ENCODE assay signal across 5 cellular contexts in genomic region chr1:43979261-43979527, GRCh38. TPM values are rescaled to one million over a fixed set of nuclear protein-coding genes. Genes with fewer than 3 reads are reported as not detected.
DNase-seq lines count a peak whose midpoint lies in the region; TF ChIP-seq lines count a peak whose summit lies in the region.

No MANE protein-coding gene starts in this region.

- H3K27me3 ChIP-seq in iPS DF 6.9 (ENCODE audit: control insufficient read depth, insufficient read depth, low read length) = no peaks in the 10 kb centered on the region

- no peak overlapping the region for H3K27ac ChIP-seq in iPS DF 6.9 (ENCODE audit: low read length)

- peaks cover 4% of the 10 kb centered on the region; the same call in 1 of the 2 replicates for H3K4me1 ChIP-seq in iPS DF 6.9 (ENCODE audit: control insufficient read depth, insufficient read depth, low read length)

- no peak for DNase-seq in iPS DF 6.9 (ENCODE audit: low read depth, low spot score)
- DNase-seq in ureter (ENCODE audit: low spot score) = peak; percentile 40
- no peak for DNase-seq in A172 (ENCODE audit: low spot score)
- DNase-seq in superior temporal gyrus (ENCODE audit: extremely low spot score) = no peak

- H3K4me3 ChIP-seq in iPS DF 6.9 (ENCODE audit: low read length) = peak overlapping the region; percentile 55; the same call in 1 of the 2 replicates

- peaks cover 5% of the 10 kb centered on the region; the same call in 1 of the 2 replicates for H3K36me3 ChIP-seq in iPS DF 6.9 (ENCODE audit: control insufficient read depth, insufficient read depth, low read length)

- H3K9me3 ChIP-seq in iPS DF 6.9 (ENCODE audit: control insufficient read depth, insufficient read depth, low read length) = no peaks in the 10 kb centered on the region

- WGBS in iPS DF 6.9 (ENCODE audit: insufficient coverage, insufficient read length) = no CpG with 5 or more reads among the region's 45 CpGs

TF ChIP-seq in PFSK-1, 5 proteins besides CTCF, POLR2A, EP300 and RAD21:
- TF ChIP-seq TAF1 (IDR thresholded peaks at IDR 0.05; ENCODE audit: borderline replicate concordance, insufficient read depth, low read length) (peak; percentile 8; the same call in 1 of the 2 replicates), FOXP2 (optimal IDR thresholded peaks at IDR 0.05; ENCODE audit: borderline replicate concordance, extremely low read depth, extremely low read length, insufficient read depth) (no peak), POLR2AphosphoS5 (IDR thresholded peaks at IDR 0.05; ENCODE audit: low read depth, low read length) (no peak)

RNA-seq across cellular contexts. Expression of gene B4GALT2, which starts 0.2 kb away (rescaled TPM):
- polyA plus RNA-seq in PFSK-1 (2012; ENCODE audit: insufficient read length, low read depth) = 87.9 TPM
- 39.7 TPM for total RNA-seq in ureter
- total RNA-seq in A172 (2014; rRNA removed; shearing (Covaris generic)) = 71.8 and 114 TPM in 2 replicates

RNA-seq across cellular contexts. Expression of gene ATP6V0B, which starts 4.4 kb away (rescaled TPM):
- polyA plus RNA-seq in PFSK-1 (2012; ENCODE audit: insufficient read length, low read depth) = 314 TPM
- total RNA-seq in ureter = 98.3 TPM
- total RNA-seq in A172 (2014; rRNA removed; shearing (Covaris generic)) = 187 and 202 TPM in 2 replicates

RNA-seq across cellular contexts. Expression of gene DPH2, which starts 9.4 kb away (rescaled TPM):
- 41.6 TPM for polyA plus RNA-seq in PFSK-1 (2012; ENCODE audit: insufficient read length, low read depth)
- 32.2 TPM for total RNA-seq in ureter
- total RNA-seq in A172 (2014; rRNA removed; shearing (Covaris generic)) = 26.5 and 31.6 TPM in 2 replicates

RNA-seq across cellular contexts. Expression of gene CCDC24, which starts 12.2 kb away (rescaled TPM):
- 3.8 TPM for polyA plus RNA-seq in PFSK-1 (2012; ENCODE audit: insufficient read length, low read depth)
- total RNA-seq in ureter = 22.6 TPM
- 8.8 and 13.9 TPM in 2 replicates for total RNA-seq in A172 (2014; rRNA removed; shearing (Covaris generic))

RNA-seq across cellular contexts. Expression of gene IPO13, which starts 32.4 kb away (rescaled TPM):
- 31.2 TPM for polyA plus RNA-seq in PFSK-1 (2012; ENCODE audit: insufficient read length, low read depth)
- 22.1 TPM for total RNA-seq in ureter
- 23.9 and 25.2 TPM in 2 replicates for total RNA-seq in A172 (2014; rRNA removed; shearing (Covaris generic))
